In genomic region chr1:76868154-76868882, GRCh38 we compare ENCODE assay signal across 8 cellular contexts. TPM values are rescaled to one million over a fixed set of nuclear protein-coding genes. Genes with fewer than 3 reads are reported as not detected.
DNase-seq lines count a peak whose midpoint lies in the region; ATAC-seq and TF ChIP-seq lines count a peak whose summit lies in the region.

No MANE protein-coding gene starts in this region.

- no peak for TF ChIP-seq CTCF in nephron progenitor cell (IDR thresholded peaks at IDR 0.05)

- H3K4me3 Mint-ChIP-seq in nephron progenitor cell = peak overlapping the region; percentile 93

- H3K27ac Mint-ChIP-seq in nephron progenitor cell = no peak overlapping the region

- H3K36me3 Mint-ChIP-seq in nephron progenitor cell (ENCODE audit: low read depth) = peaks cover 6% of the 10 kb centered on the region

- DNase-seq in NCI-H2107 treated with DMSO at 0.1 percent for 48 hours (lab: John Stamatoyannopoulos, UW; ENCODE audit: unreplicated experiment) (peak; percentile 36), NCI-H2107 (lab: John Stamatoyannopoulos, UW) (no peak), fibroblast of gingiva (ENCODE audit: low read depth) (peak; percentile 30), nephron progenitor cell (peak; percentile 75), mesenteric fat pad (ENCODE audit: low spot score) (no peak)
- peak; percentile 22 to 26 for DNase-seq in activated CD4-positive, alpha-beta T cell treated with anti-CD3 and anti-CD28 coated beads, Interleukin-2, amount 50 U/mL, for 48 hours

- peaks cover 18% of the 10 kb centered on the region for H3K4me1 Mint-ChIP-seq in nephron progenitor cell

- H3K9me3 Mint-ChIP-seq in nephron progenitor cell = no peaks in the 10 kb centered on the region

- peak; percentile 47 for ATAC-seq in HG03175 (IDR thresholded peaks at IDR 0.05; ENCODE audit: unreplicated experiment)
- ATAC-seq in HG03108 (IDR thresholded peaks at IDR 0.05; ENCODE audit: unreplicated experiment) = no peak

- peaks cover 26% of the 10 kb centered on the region for H3K27me3 Mint-ChIP-seq in nephron progenitor cell (ENCODE audit: low read depth, poor library complexity)

RNA-seq across cellular contexts. Expression of gene ST6GALNAC5, which starts 1.0 kb away (rescaled TPM):
- total RNA-seq in mesenteric fat pad = 0.58 TPM

Comparison
In these comparisons a context has a peak if more than half of its experiments do, and no peak if none do; other contexts are left out.
1. DNase-seq: peak in NCI-H2107 treated with DMSO at 0.1 percent for 48 hours (single experiment), activated CD4-positive, alpha-beta T cell treated with anti-CD3 and anti-CD28 coated beads, Interleukin-2, amount 50 U/mL, for 48 hours (2 of 2), fibroblast of gingiva (single experiment) and nephron progenitor cell (single experiment); none in NCI-H2107 (single experiment) and mesenteric fat pad (single experiment).